Comparison of ENCODE assay signal across 6 cellular contexts in genomic region chr6:43113431-43114260, GRCh38. TPM values are rescaled to one million over a fixed set of nuclear protein-coding genes. Genes with fewer than 3 reads are reported as not detected.
DNase-seq lines count a peak whose midpoint lies in the region; ATAC-seq and TF ChIP-seq lines count a peak whose summit lies in the region.

No MANE protein-coding gene starts in this region.

- no peak for ATAC-seq in HG02973 (IDR thresholded peaks at IDR 0.05; ENCODE audit: unreplicated experiment)

- no peaks in the 10 kb centered on the region for H3K9me3 ChIP-seq in BE2C

- peak; percentile 94 for DNase-seq in BE2C
- peak; percentile 88 for DNase-seq in NCI-H345 treated with DMSO at 0.1 percent for 48 hours (lab: John Stamatoyannopoulos, UW; ENCODE audit: unreplicated experiment)
- DNase-seq in islet precursor cell: peak; percentile 94
- DNase-seq in NCI-H446 (lab: John Stamatoyannopoulos, UW): no peak
- DNase-seq in T-helper 2 cell treated with Interferon-gamma antibody and Interleukin-4, amounts not matched to agents 5 μg/mL and 100 μg/mL, for 36 hours (ENCODE audit: low spot score): no peak

- H3K27me3 Mint-ChIP-seq in T-helper 2 cell treated with Interferon-gamma antibody and Interleukin-4, amounts not matched to agents 5 μg/mL and 100 μg/mL, for 36 hours (ENCODE audit: low read depth): no peaks in the 10 kb centered on the region

- H3K27me3 ChIP-seq in BE2C: no peaks in the 10 kb centered on the region

- H3K4me1 ChIP-seq in BE2C: peaks cover 15% of the 10 kb centered on the region

- no peak overlapping the region for H3K4me3 Mint-ChIP-seq in T-helper 2 cell treated with Interferon-gamma antibody and Interleukin-4, amounts not matched to agents 5 μg/mL and 100 μg/mL, for 36 hours

- no peak overlapping the region for H3K27ac Mint-ChIP-seq in T-helper 2 cell treated with Interferon-gamma antibody and Interleukin-4, amounts not matched to agents 5 μg/mL and 100 μg/mL, for 36 hours

- H3K36me3 ChIP-seq in BE2C: no peaks in the 10 kb centered on the region

- H3K4me1 Mint-ChIP-seq in T-helper 2 cell treated with Interferon-gamma antibody and Interleukin-4, amounts not matched to agents 5 μg/mL and 100 μg/mL, for 36 hours (ENCODE audit: low read depth): no peaks in the 10 kb centered on the region

- no peak overlapping the region; the same call in 1 of the 2 replicates for H3K4me3 ChIP-seq in BE2C (ENCODE audit: low read depth, low read length)

- no peaks in the 10 kb centered on the region for H3K36me3 Mint-ChIP-seq in T-helper 2 cell treated with Interferon-gamma antibody and Interleukin-4, amounts not matched to agents 5 μg/mL and 100 μg/mL, for 36 hours (ENCODE audit: low read depth)

- H3K9me3 Mint-ChIP-seq in T-helper 2 cell treated with Interferon-gamma antibody and Interleukin-4, amounts not matched to agents 5 μg/mL and 100 μg/mL, for 36 hours: no peaks in the 10 kb centered on the region

- no peak for TF ChIP-seq CTCF in BE2C (IDR thresholded peaks at IDR 0.05; ENCODE audit: low read depth, low read length)

RNA-seq across cellular contexts. Expression of gene PTK7, which starts 37.5 kb away (rescaled TPM):
- 147 TPM for polyA plus RNA-seq in BE2C (2012; ENCODE audit: insufficient read depth, insufficient read length, low read depth)

RNA-seq across cellular contexts. Expression of gene KLC4, which starts 54.2 kb away (rescaled TPM):
- 42.9 TPM for polyA plus RNA-seq in BE2C (2012; ENCODE audit: insufficient read depth, insufficient read length, low read depth)

RNA-seq across cellular contexts. Expression of gene MRPL2, which starts 54.4 kb away (rescaled TPM):
- polyA plus RNA-seq in BE2C (2012; ENCODE audit: insufficient read depth, insufficient read length, low read depth): 294 TPM

RNA-seq across cellular contexts. Expression of gene SRF, which starts 57.4 kb away (rescaled TPM):
- polyA plus RNA-seq in BE2C (2012; ENCODE audit: insufficient read depth, insufficient read length, low read depth): 48.9 TPM

RNA-seq across cellular contexts. Expression of gene CUL7, which starts 60.0 kb away (rescaled TPM):
- polyA plus RNA-seq in BE2C (2012; ENCODE audit: insufficient read depth, insufficient read length, low read depth): 25.9 TPM

Comparison
In these comparisons a context has a peak if more than half of its experiments do, and no peak if none do; other contexts are left out.
1. DNase-seq: peak in BE2C (single experiment), NCI-H345 treated with DMSO at 0.1 percent for 48 hours (single experiment) and islet precursor cell (single experiment); none in NCI-H446 (0 of 2) and T-helper 2 cell treated with Interferon-gamma antibody and Interleukin-4, amounts not matched to agents 5 μg/mL and 100 μg/mL, for 36 hours (single experiment).